ENCODE assay signal across 7 cellular contexts in the genomic region with DNA sequence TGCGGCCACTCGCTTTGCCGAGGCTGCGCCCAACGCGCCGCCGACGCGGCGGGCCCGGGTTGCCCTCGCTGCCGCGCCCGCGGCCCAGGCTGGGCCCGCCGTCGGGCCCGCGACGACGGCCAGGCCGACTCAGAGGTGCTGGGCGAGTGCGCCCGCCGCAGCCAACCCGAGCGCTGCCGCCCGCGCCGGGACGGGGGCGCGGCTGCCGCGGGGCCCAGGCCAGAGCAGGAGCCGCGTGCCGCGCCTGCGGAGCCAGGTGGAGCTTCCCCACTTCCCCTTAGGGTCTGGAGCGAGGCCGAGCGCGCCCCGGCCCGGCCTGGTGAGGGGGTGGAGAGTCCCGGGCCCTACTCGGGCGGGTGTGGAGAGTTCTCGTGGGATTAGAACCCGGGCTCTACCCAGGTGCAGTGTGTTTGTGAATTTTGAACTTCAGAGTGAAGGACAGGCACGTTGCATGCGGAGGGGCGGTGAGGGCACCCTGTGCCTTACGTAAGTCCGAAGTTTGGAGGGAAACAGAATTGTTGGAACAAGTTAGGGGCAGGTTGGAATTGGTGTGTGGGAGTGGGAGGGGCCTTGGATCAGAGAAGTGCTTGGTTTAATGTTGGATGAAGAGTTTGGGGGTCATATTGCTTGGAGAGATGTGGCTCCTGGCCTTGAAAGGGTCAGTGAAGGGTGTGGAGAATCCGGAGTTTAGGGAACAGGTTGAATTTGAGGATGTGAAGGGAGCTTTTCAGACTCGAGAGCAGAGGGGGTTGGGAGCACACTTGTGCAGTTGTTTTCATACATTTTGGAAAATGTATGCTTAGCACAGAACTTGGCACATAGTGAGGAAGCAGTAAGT. TPM values are rescaled to one million over a fixed set of nuclear protein-coding genes. Genes with fewer than 3 reads are reported as not detected.
DNase-seq lines count a peak whose midpoint lies in the region; ATAC-seq and TF ChIP-seq lines count a peak whose summit lies in the region.

No MANE protein-coding gene starts in this region.

- peak overlapping the region; percentile 86 for H3K4me3 Mint-ChIP-seq in central memory CD8-positive, alpha-beta T cell

- H3K4me3 ChIP-seq in H7 (ENCODE audit: insufficient read depth, low read depth, low read length): peak overlapping the region; percentile 77

- DNase-seq in GM13976 (ENCODE audit: low spot score): peak; percentile 76
- DNase-seq in H7: peak; percentile 90
- peak; percentile 55 for DNase-seq in LoVo (ENCODE audit: low spot score)
- peak in 1 of 2 donors; percentile 21 for DNase-seq in central memory CD8-positive, alpha-beta T cell (ENCODE audit: low spot score in 2 of 2)
- DNase-seq in stimulated activated CD4-positive, alpha-beta T cell treated with anti-CD3 and anti-CD28 coated beads, Interleukin-2, amount 100 ng/mL, for 48 hours: peak; percentile 39 to 42

- H3K36me3 Mint-ChIP-seq in central memory CD8-positive, alpha-beta T cell (ENCODE audit: insufficient read depth): peaks cover 8% of the 10 kb centered on the region

- no peaks in the 10 kb centered on the region for H3K27me3 ChIP-seq in H7 (ENCODE audit: control insufficient read depth, insufficient read depth, low read length)
- H3K27me3 ChIP-seq in layer of hippocampus (ENCODE audit: control insufficient read depth, insufficient read depth, low read length): no peaks in the 10 kb centered on the region

- TF ChIP-seq CTCF in GM13976 (IDR thresholded peaks at IDR 0.05; ENCODE audit: borderline replicate concordance, control extremely low read depth, extremely low read depth, insufficient read depth, missing control alignments) (no peak), VCaP (conservative IDR thresholded peaks at IDR 0.05) (no peak)

- no peaks in the 10 kb centered on the region for H3K27me3 Mint-ChIP-seq in central memory CD8-positive, alpha-beta T cell

- peak overlapping the region; percentile 93 for H3K27ac ChIP-seq in VCaP
- peak overlapping the region; percentile 84 for H3K27ac ChIP-seq in layer of hippocampus (ENCODE audit: low read depth, low read length)

- in situ Hi-C loops in GM13976 (cut with MboI; ENCODE audit: low sequenced_read_pairs, unreplicated experiment): no loop called here

- H3K9me3 Mint-ChIP-seq in central memory CD8-positive, alpha-beta T cell: no peaks in the 10 kb centered on the region

- no peaks in the 10 kb centered on the region for H3K36me3 ChIP-seq in H7 (replicated peaks; ENCODE audit: control insufficient read depth, insufficient read depth, low read length)

- peaks cover 37% of the 10 kb centered on the region for H3K4me1 Mint-ChIP-seq in central memory CD8-positive, alpha-beta T cell

- peak; percentile 61 for ATAC-seq in central memory CD8-positive, alpha-beta T cell (replicated peaks; ENCODE audit: extremely low read depth, poor library complexity, severe bottlenecking)

- peak overlapping the region; percentile 78 for H3K27ac Mint-ChIP-seq in central memory CD8-positive, alpha-beta T cell (ENCODE audit: low read depth)

RNA-seq across cellular contexts. Expression of a gene that starts 0.7 kb away (rescaled TPM):
- 9.6 and 12.3 TPM in 2 replicates for total RNA-seq in H7 (2014; rRNA removed; shearing (Covaris generic))

RNA-seq across cellular contexts. Expression of a gene that starts 18.1 kb away (rescaled TPM):
- total RNA-seq in H7 (2014; rRNA removed; shearing (Covaris generic)): not detected in 2 replicates
